ENCODE assay signal across 1 cellular context in genomic region chr3:24781454-24781853, GRCh38.
TF ChIP-seq lines count a peak whose summit lies in the region.

No MANE protein-coding gene starts in this region.

TF ChIP-seq in HEK293, 187 proteins besides CTCF, POLR2A, EP300 and RAD21 (continued from another document):
- TF ChIP-seq ZBTB49 (tag by site-specific recombination; IDR thresholded peaks at IDR 0.05; ENCODE audit: low read depth) = no peak
- peak; percentile 95 for TF ChIP-seq SETDB1 (IDR thresholded peaks at IDR 0.05; ENCODE audit: insufficient read length, low read length)
- no peak for TF ChIP-seq ZNF837 (tag by site-specific recombination; IDR thresholded peaks at IDR 0.05)
- no peak for TF ChIP-seq INSM2 (tag by site-specific recombination; IDR thresholded peaks at IDR 0.05)
- TF ChIP-seq KLF8 (tag by site-specific recombination; IDR thresholded peaks at IDR 0.05) = no peak
